Comparison of ENCODE assay signal across 9 cellular contexts in genomic region chr2:108613261-108614042, GRCh38.
DNase-seq lines count a peak whose midpoint lies in the region; ATAC-seq and TF ChIP-seq lines count a peak whose summit lies in the region.
"Had no signal": no experiment of that assay in that cellular context is flagged by ENCODE, and none has a peak within 500 bp of the region (broad histone marks: within the 10 kb centered on the region; RNA-seq: fewer than 3 reads in every experiment).

No MANE protein-coding gene starts in this region.

- peak overlapping the region in 8 of 11 experiments; percentile 3 to 86 (median 30); a peak in 7 of 22 replicates for H3K27ac ChIP-seq in BLaER1 treated with 17β-estradiol and CSF1 and Interleukin-3, amounts not matched to agents 10 nM and 100 nM
- peak overlapping the region; percentile 98 for H3K27ac ChIP-seq in KMS-11

- peaks cover 0 to 21% (median 0%) of the 10 kb centered on the region in 11 experiments; a peak in 2 of 22 replicates for H3K36me3 ChIP-seq in BLaER1 treated with 17β-estradiol and CSF1 and Interleukin-3, amounts not matched to agents 10 nM and 100 nM
- no peaks in the 10 kb centered on the region for H3K36me3 ChIP-seq in KMS-11 (ENCODE audit: insufficient read depth)

- no peaks in the 10 kb centered on the region for H3K9me3 ChIP-seq in BLaER1 treated with 17β-estradiol and CSF1 and Interleukin-3, amounts not matched to agents 10 nM and 100 nM (replicated peaks in 1 of 11)

- H3K9me3 Mint-ChIP-seq in chondrocyte (ENCODE audit: low read depth): no peaks in the 10 kb centered on the region

- ATAC-seq in GM21381 (IDR thresholded peaks at IDR 0.05; ENCODE audit: unreplicated experiment) (no peak), GM19328 (IDR thresholded peaks at IDR 0.05; ENCODE audit: unreplicated experiment) (no peak)

- H3K4me1 Mint-ChIP-seq in chondrocyte (ENCODE audit: low read depth): peaks cover 68% of the 10 kb centered on the region

- H3K27ac Mint-ChIP-seq in chondrocyte (ENCODE audit: unreplicated experiment): peak overlapping the region; percentile 87

- H3K9ac ChIP-seq in BLaER1 treated with 17β-estradiol and CSF1 and Interleukin-3, amounts not matched to agents 10 nM and 100 nM: no peak overlapping the region; a peak in 1 of 22 replicates
- H3K9ac ChIP-seq in KMS-11: peak overlapping the region; percentile 73

- TF ChIP-seq CTCF in KMS-11 (conservative IDR thresholded peaks at IDR 0.05; ENCODE audit: low read depth, low read length) (no peak), chondrocyte (IDR thresholded peaks at IDR 0.05) (no peak)

- peaks cover 58 to 99% (median 65%) of the 10 kb centered on the region in 10 experiments for H3K4me1 ChIP-seq in BLaER1 treated with 17β-estradiol and CSF1 and Interleukin-3, amounts not matched to agents 10 nM and 100 nM
- peaks cover 66% of the 10 kb centered on the region for H3K4me1 ChIP-seq in KMS-11 (ENCODE audit: low read depth, poor library complexity, severe bottlenecking)

- H3K79me2 ChIP-seq in KMS-11 (ENCODE audit: insufficient read depth, low read depth): peaks cover 27% of the 10 kb centered on the region; the same call in 1 of the 2 replicates

- DNase-seq in chondrocyte (ENCODE audit: low spot score): no peak
- DNase-seq in myocyte (ENCODE audit: low read depth): peak; percentile 22
- no peak for DNase-seq in DMS153 treated with DMSO at 0.1 percent for 48 hours (lab: John Stamatoyannopoulos, UW; ENCODE audit: unreplicated experiment)
- no peak for DNase-seq in stimulated activated CD4-positive, alpha-beta T cell treated with anti-CD3 and anti-CD28 coated beads, Interleukin-4, amount 100 ng/mL, for 24 hours
- DNase-seq: OCI-M1 had no signal

- H3K4me3 ChIP-seq in BLaER1 treated with 17β-estradiol and CSF1 and Interleukin-3, amounts not matched to agents 10 nM and 100 nM: no peak overlapping the region
- no peak overlapping the region for H3K4me3 ChIP-seq in KMS-11 (IDR thresholded peaks at IDR 0.05; ENCODE audit: insufficient read depth, low read depth, low read length)

- H4K20me1 ChIP-seq in BLaER1 treated with 17β-estradiol and CSF1 and Interleukin-3, amounts not matched to agents 10 nM and 100 nM: peaks cover 21 to 87% (median 64%) of the 10 kb centered on the region in 11 experiments; a peak in 19 of 22 replicates
- H4K20me1 ChIP-seq in KMS-11 (ENCODE audit: insufficient read depth): no peaks in the 10 kb centered on the region

- no peaks in the 10 kb centered on the region for H3K36me3 Mint-ChIP-seq in chondrocyte (ENCODE audit: low read depth)

- H3K4me3 Mint-ChIP-seq in chondrocyte (ENCODE audit: unreplicated experiment): no peak overlapping the region

- H3K27me3 ChIP-seq in BLaER1 treated with 17β-estradiol and CSF1 and Interleukin-3, amounts not matched to agents 10 nM and 100 nM: no peaks in the 10 kb centered on the region
- no peaks in the 10 kb centered on the region for H3K27me3 ChIP-seq in KMS-11 (ENCODE audit: insufficient read depth, low read depth)

- H3K4me2 ChIP-seq in BLaER1 treated with 17β-estradiol and CSF1 and Interleukin-3, amounts not matched to agents 10 nM and 100 nM: peak overlapping the region in 6 of 11 experiments; percentile 1 to 93 (median 62); a peak in 9 of 22 replicates
- H3K4me2 ChIP-seq in KMS-11: peak overlapping the region; percentile 89

- no peak overlapping the region for H2AFZ ChIP-seq in KMS-11 (ENCODE audit: low read depth)

- H3K27me3 Mint-ChIP-seq in chondrocyte (ENCODE audit: low read depth): no peaks in the 10 kb centered on the region
